In the genomic region with DNA sequence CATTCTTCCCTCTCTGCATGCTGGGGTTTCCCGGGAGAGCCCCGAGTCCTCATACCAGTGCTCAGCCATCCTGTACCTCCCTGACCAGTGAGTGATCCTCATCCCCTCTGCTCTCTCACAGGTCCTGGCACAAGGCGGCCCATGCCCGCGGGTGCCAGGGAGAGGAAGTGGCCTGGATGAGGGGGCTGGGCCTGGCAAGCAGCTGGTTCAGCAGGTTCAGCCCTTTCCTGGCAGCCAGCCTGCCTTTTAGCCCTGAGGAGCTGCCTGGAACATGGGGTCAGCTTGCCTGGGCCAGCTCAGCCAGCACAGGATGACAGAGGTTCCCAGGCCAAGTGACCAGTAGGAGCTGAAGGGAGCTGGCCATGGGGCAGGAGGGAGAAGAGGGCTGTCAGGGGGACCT, we compare ENCODE assay signal across 12 cellular contexts. TPM values are rescaled to one million over a fixed set of nuclear protein-coding genes. Genes with fewer than 3 reads are reported as not detected.
A peak's percentile ranks its signal among the peaks of the same experiment; 100 is the strongest.
DNase-seq lines count a peak whose midpoint lies in the region; ATAC-seq and TF ChIP-seq lines count a peak whose summit lies in the region.
"Had no signal": no experiment of that assay in that cellular context is flagged by ENCODE, and none has a peak within 500 bp of the region (broad histone marks: within the 10 kb centered on the region; RNA-seq: fewer than 3 reads in every experiment).

No MANE protein-coding gene starts in this region.

- no peak for TF ChIP-seq RAD21 in SK-N-SH (IDR thresholded peaks at IDR 0.05; ENCODE audit: low read length)

- no peaks in the 10 kb centered on the region for H4K20me1 ChIP-seq in SK-N-SH (ENCODE audit: insufficient read depth)

- H3K4me3 ChIP-seq in SK-N-SH (ENCODE audit: low read depth in 2 of 2, low read length in 1 of 2): no peak overlapping the region
- H3K4me3 ChIP-seq in heart right ventricle: no peak overlapping the region
- H3K4me3 ChIP-seq in spleen: no peak overlapping the region
- H3K4me3 ChIP-seq: SJCRH30, uterus had no signal

- CTCF ChIA-PET in SK-N-SH (lab: Yijun Ruan, JAX): no interaction called here

- H3K36me3 ChIP-seq in SK-N-SH (replicated peaks in 1 of 2; ENCODE audit: control insufficient read depth in 1 of 2, insufficient read depth in 2 of 2, low read length in 1 of 2) (no peaks in the 10 kb centered on the region), heart right ventricle (peaks cover 0 to 78% (median 9%) of the 10 kb centered on the region in 9 donors), spleen (peaks cover 0 to 30% (median 3%) of the 10 kb centered on the region in 6 donors)
- H3K36me3 ChIP-seq: SJCRH30, uterus had no signal

- H3K9me3 ChIP-seq in SK-N-SH: no peaks in the 10 kb centered on the region
- no peaks in the 10 kb centered on the region for H3K9me3 ChIP-seq in heart right ventricle
- H3K9me3 ChIP-seq in spleen: no peaks in the 10 kb centered on the region
- H3K9me3 ChIP-seq: SJCRH30, uterus had no signal

- no peaks in the 10 kb centered on the region for H3K79me2 ChIP-seq in SK-N-SH (ENCODE audit: insufficient read depth)

- no peak for TF ChIP-seq POLR2A in spleen (IDR thresholded peaks at IDR 0.05)

- peaks cover 4% of the 10 kb centered on the region for H3F3A ChIP-seq in SK-N-SH (replicated peaks; ENCODE audit: insufficient read depth)

- TF ChIP-seq CTCF in SK-N-SH (IDR thresholded peaks at IDR 0.05) (no peak), heart right ventricle (IDR thresholded peaks at IDR 0.05) (no peak), spleen (IDR thresholded peaks at IDR 0.05 in 8 of 11, conservative IDR thresholded peaks at IDR 0.05 in 3 of 11) (no peak)

- DNase-seq in HPDE6-E6E7 (ENCODE audit: extremely low spot score): peak; percentile 52
- peak; percentile 85 for DNase-seq in SK-N-SH
- peak; percentile 65 to 73 for DNase-seq in heart right ventricle
- peak; percentile 71 for DNase-seq in spleen
- no peak for DNase-seq in stimulated activated CD4-positive, alpha-beta T cell treated with anti-CD3 and anti-CD28 coated beads, Interleukin-4, amount 100 ng/mL, for 24 hours
- DNase-seq: CD8-positive, alpha-beta T cell; NCI-H2171; SJCRH30; uterus had no signal

- no peaks in the 10 kb centered on the region for H3K9me2 ChIP-seq in SK-N-SH

- H3K4me1 ChIP-seq in SK-N-SH (ENCODE audit: control insufficient read depth in 1 of 2, insufficient read depth in 2 of 2, low read depth in 1 of 2, low read length in 1 of 2): peaks cover 0 to 17% of the 10 kb centered on the region in 2 experiments; a peak in 1 of 4 replicates
- H3K4me1 ChIP-seq in heart right ventricle: peaks cover 0 to 35% (median 24%) of the 10 kb centered on the region in 9 donors
- H3K4me1 ChIP-seq in spleen: peaks cover 0 to 12% (median 0%) of the 10 kb centered on the region in 6 donors
- H3K4me1 ChIP-seq: SJCRH30, uterus had no signal

- WGBS in SK-N-SH (ENCODE audit: low lambda C conversion rate): no CpG with 5 or more reads among the region's 5 CpGs
- WGBS in heart right ventricle, 2 donors: 52 to 84% methylated on average over 5 of the region's 5 CpGs
- WGBS in spleen, 5 donors: 54 to 100% (median 74%) methylated on average over 2 to 5 of the region's 5 CpGs; no CpG with 5 or more reads in 1 of the 5 donors

- H3K27me3 ChIP-seq in SK-N-SH (ENCODE audit: insufficient read depth) (no peaks in the 10 kb centered on the region), heart right ventricle (no peaks in the 10 kb centered on the region), spleen (replicated peaks in 1 of 7) (no peaks in the 10 kb centered on the region)
- H3K27me3 ChIP-seq: SJCRH30, uterus had no signal

- H3K9ac ChIP-seq in SK-N-SH: no peak overlapping the region

- intact Hi-C loops in heart right ventricle (cut with DNase I): no loop called here
- intact Hi-C loops in spleen (cut with DNase I; ENCODE audit: low total_unique reads): no loop called here

- POLR2A ChIA-PET in SK-N-SH (lab: Yijun Ruan, JAX): interaction anchor here (2.4 kb wide), 1 partner anchor 11 kb away, joined by 8 read pairs; the partner anchor contains the start of gene MOCS1

- no peak overlapping the region for H2AFZ ChIP-seq in SK-N-SH (ENCODE audit: low read depth)

- no peak overlapping the region for H3K4me2 ChIP-seq in SK-N-SH

- H3K27ac ChIP-seq in SK-N-SH (ENCODE audit: low read depth in 2 of 2, low read length in 1 of 2) (peak overlapping the region in 1 of 2 experiments; percentile 53; a peak in 1 of 4 replicates), heart right ventricle (peak overlapping the region in 2 of 10 donors; percentile 21 to 24), spleen (no peak overlapping the region)
- H3K27ac ChIP-seq: SJCRH30, uterus had no signal

- ATAC-seq in heart right ventricle (peak in 7 of 8 donors; percentile 19 to 90 (median 86)), GM18861 (IDR thresholded peaks at IDR 0.05; ENCODE audit: unreplicated experiment) (no peak), GM19397 (IDR thresholded peaks at IDR 0.05; ENCODE audit: unreplicated experiment) (no peak), GM21717 (IDR thresholded peaks at IDR 0.05; ENCODE audit: unreplicated experiment) (no peak)
- ATAC-seq: CD8-positive, alpha-beta T cell had no signal

- 0 out of 4 replicates have a peak, but pooled peaks of 1 of the 2 experiments have one; percentile 5 for TF ChIP-seq EP300 in SK-N-SH (IDR thresholded peaks at IDR 0.05; ENCODE audit: borderline replicate concordance in 1 of 2, low read depth in 1 of 2, low read length in 1 of 2)

TF ChIP-seq in SK-N-SH, 30 proteins besides CTCF, POLR2A, EP300 and RAD21:
- TF ChIP-seq JUND (IDR thresholded peaks at IDR 0.05) (no peak), CHD2 (IDR thresholded peaks at IDR 0.05; ENCODE audit: low read length, partially characterized antibody) (peak; percentile 64), MXI1 (IDR thresholded peaks at IDR 0.05; ENCODE audit: low read depth, low read length) (peak; percentile 37; the same call in 1 of the 2 replicates)

RNA-seq across cellular contexts. Expression of gene MOCS1, which starts 10.9 kb away (rescaled TPM):
- polyA plus RNA-seq in SK-N-SH (2012; rRNA removed): 4.2 and 4.9 TPM in 2 replicates
- 3.0 and 3.8 TPM in 2 replicates for polyA plus RNA-seq in SK-N-SH (2012; cell fraction: cytosol; rRNA removed)
- polyA plus RNA-seq in SK-N-SH (2012; cell fraction: nucleus; rRNA removed): 4.3 and 5.1 TPM in 2 replicates
- 10 to 100 TPM; 15.9 to 40.0 (median 20.9) TPM for total RNA-seq in heart right ventricle
- 10 to 100 TPM; 17.4 to 22.8 TPM for polyA plus RNA-seq in heart right ventricle
- 10 to 100 TPM in 1 of 7 donors, 1 to 10 TPM in 6; 5.0 to 10.2 (median 8.3) TPM for total RNA-seq in spleen
- polyA plus RNA-seq in spleen: 1 to 10 TPM; 1.2 to 1.9 (median 1.9) TPM

Comparison
In these comparisons a context has a peak if more than half of its experiments do, and no peak if none do; other contexts are left out.
1. ATAC-seq: peak in heart right ventricle (7 of 8); none in GM18861 (single experiment), GM19397 (single experiment) and GM21717 (single experiment).